Comparison of ENCODE assay signal across 14 cellular contexts in the genomic region with DNA sequence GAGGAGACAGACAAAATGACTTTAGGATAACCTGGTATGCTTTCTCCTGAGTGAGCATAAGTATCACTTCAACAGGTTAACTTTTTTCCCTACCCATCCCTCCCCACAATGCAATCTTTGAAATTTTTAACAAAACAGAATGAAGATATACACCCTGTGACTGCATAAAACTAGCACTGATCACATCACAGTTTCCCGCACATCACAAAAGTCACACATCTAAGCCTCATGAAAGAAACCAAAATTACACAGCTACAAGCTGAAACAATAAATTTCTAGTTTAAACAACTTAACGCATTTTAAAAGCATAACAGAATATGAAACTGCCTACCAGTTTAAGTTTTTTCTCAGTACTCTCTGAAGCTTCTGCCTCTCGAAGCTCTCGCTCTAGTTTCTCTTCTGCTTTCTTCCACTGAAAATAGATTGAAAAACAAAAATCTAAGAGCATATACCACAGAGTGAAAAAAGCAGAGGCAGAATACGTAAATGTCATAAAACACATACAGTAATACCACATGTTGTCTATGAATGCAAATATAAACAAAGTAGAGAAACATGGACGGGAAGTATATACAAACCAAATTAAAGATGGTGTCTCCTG. TPM values are rescaled to one million over a fixed set of nuclear protein-coding genes. Genes with fewer than 3 reads are reported as not detected.
DNase-seq lines count a peak whose midpoint lies in the region; ATAC-seq, FAIRE-seq and TF ChIP-seq lines count a peak whose summit lies in the region.
"Had no signal": no experiment of that assay in that cellular context is flagged by ENCODE, and none has a peak within 500 bp of the region (broad histone marks: within the 10 kb centered on the region; RNA-seq: fewer than 3 reads in every experiment).

No MANE protein-coding gene starts in this region.

- peak overlapping the region; percentile 55; the same call in 1 of the 2 replicates for H2AFZ ChIP-seq in MM.1S (ENCODE audit: low read length)

- H3K4me3 Mint-ChIP-seq in CD4-positive, alpha-beta T cell = no peak overlapping the region
- H3K4me3 Mint-ChIP-seq: stimulated activated naive CD8-positive, alpha-beta T cell treated with anti-CD3 and anti-CD28 coated beads, Interleukin-15, amount 100 ng/mL, for 72 hours had no signal

- 85 to 90% (median 87%) methylated on average over 6 of the region's 6 CpGs for WGBS in adrenal gland, 4 donors

- FAIRE-seq in GM12891 (lab: Jason Lieb, UNC) = no peak

- peaks cover 90% of the 10 kb centered on the region for H3K36me3 Mint-ChIP-seq in CD4-positive, alpha-beta T cell (ENCODE audit: low read depth)

- no peaks in the 10 kb centered on the region; the same call in 1 of the 2 replicates for H3K36me3 ChIP-seq in MM.1S (replicated peaks; ENCODE audit: insufficient read depth, low read length)
- H3K36me3 ChIP-seq in adrenal gland (replicated peaks in 1 of 2) = peaks cover 0 to 17% of the 10 kb centered on the region in 2 donors

- intact Hi-C loops in adrenal gland (cut with DNase I) = no loop called here
- intact Hi-C loops in CD4-positive, alpha-beta T cell (cut with DNase I, micrococcal nuclease) = no loop called here

- peak overlapping the region; percentile 94 for H3K27ac ChIP-seq in MM.1S (ENCODE audit: low read length)
- no peak overlapping the region for H3K27ac ChIP-seq in adrenal gland
- no peak overlapping the region for H3K27ac ChIP-seq in CD4-positive, alpha-beta T cell (ENCODE audit: low read depth, low read length)

- peak overlapping the region; percentile 62; the same call in 1 of the 2 replicates for H3K9ac ChIP-seq in MM.1S (ENCODE audit: low read length)

- peak overlapping the region; percentile 93 for H3K4me2 ChIP-seq in MM.1S (ENCODE audit: low read depth, low read length)

- no peak for TF ChIP-seq POLR2A in GM12891 (IDR thresholded peaks at IDR 0.05; ENCODE audit: low read depth, low read length)
- no peak for TF ChIP-seq POLR2A in adrenal gland (IDR thresholded peaks at IDR 0.05)

- no peaks in the 10 kb centered on the region for H3K27me3 ChIP-seq in MM.1S (replicated peaks; ENCODE audit: insufficient read depth, low read length)
- H3K27me3 ChIP-seq in adrenal gland = no peaks in the 10 kb centered on the region
- H3K27me3 ChIP-seq in CD4-positive, alpha-beta T cell (ENCODE audit: control insufficient read depth, insufficient read depth, low read length) = no peaks in the 10 kb centered on the region

- H3K4me1 ChIP-seq in MM.1S (ENCODE audit: low read length) = peaks cover 47% of the 10 kb centered on the region
- H3K4me1 ChIP-seq in adrenal gland (replicated peaks in 1 of 2) = no peaks in the 10 kb centered on the region

- POLR2A ChIA-PET in CD4-positive, alpha-beta T cell (lab: Charles Lee) = no interaction called here

- TF ChIP-seq CTCF in MM.1S (IDR thresholded peaks at IDR 0.05; ENCODE audit: low read length) (no peak), adrenal gland (IDR thresholded peaks at IDR 0.05) (no peak)
- no peak for TF ChIP-seq CTCF in CD4-positive, alpha-beta T cell (IDR thresholded peaks at IDR 0.05)

- H4K20me1 ChIP-seq in MM.1S (ENCODE audit: insufficient read depth, low read length) = no peaks in the 10 kb centered on the region

- H3K27ac Mint-ChIP-seq in CD4-positive, alpha-beta T cell = no peak overlapping the region
- H3K27ac Mint-ChIP-seq: stimulated activated naive CD8-positive, alpha-beta T cell treated with anti-CD3 and anti-CD28 coated beads, Interleukin-15, amount 100 ng/mL, for 72 hours had no signal

- DNase-seq in GM12891 (ENCODE audit: insufficient read length, low spot score) (no peak), MM.1S (peak; percentile 71), COR-L47 (lab: John Stamatoyannopoulos, UW) (no peak), adrenal gland (no peak)
- DNase-seq in stimulated activated CD4-positive, alpha-beta T cell treated with anti-CD3 and anti-CD28 coated beads, Interleukin-2, amount 100 ng/mL, for 48 hours = no peak
- DNase-seq in CD4-positive, alpha-beta T cell = no peak
- DNase-seq: activated naive CD4-positive, alpha-beta T cell treated with anti-CD3 and anti-CD28 coated beads, Interleukin-2, amount 50 U/mL, for 16 hours; GF-D8; hypothalamus; naive thymus-derived CD8-positive, alpha-beta T cell; NCI-H524; stimulated activated naive CD8-positive, alpha-beta T cell treated with anti-CD3 and anti-CD28 coated beads, Interleukin-15, amount 100 ng/mL, for 72 hours had no signal

- CTCF ChIA-PET in CD4-positive, alpha-beta T cell (lab: Charles Lee) = interaction anchor here (0.7 kb wide), 1 partner anchor 25 kb away, joined by 3 read pairs; no protein-coding TSS in a partner anchor

- no peaks in the 10 kb centered on the region for H3K9me3 Mint-ChIP-seq in CD4-positive, alpha-beta T cell
- H3K9me3 Mint-ChIP-seq: naive thymus-derived CD8-positive, alpha-beta T cell; stimulated activated naive CD8-positive, alpha-beta T cell treated with anti-CD3 and anti-CD28 coated beads, Interleukin-15, amount 100 ng/mL, for 72 hours had no signal

- peaks cover 30% of the 10 kb centered on the region for H3F3A ChIP-seq in MM.1S (ENCODE audit: insufficient read depth, low read length)

- H3K9me2 ChIP-seq in MM.1S (replicated peaks; ENCODE audit: insufficient read depth, low read length) = no peaks in the 10 kb centered on the region

- peak; percentile 94 for ATAC-seq in GM19452 (IDR thresholded peaks at IDR 0.05; ENCODE audit: unreplicated experiment)
- peak; percentile 99 for ATAC-seq in HG02938 (IDR thresholded peaks at IDR 0.05; ENCODE audit: unreplicated experiment)
- no peak for ATAC-seq in CD4-positive, alpha-beta T cell (ENCODE audit: poor library complexity)
- ATAC-seq: naive thymus-derived CD8-positive, alpha-beta T cell; stimulated activated naive CD8-positive, alpha-beta T cell treated with anti-CD3 and anti-CD28 coated beads, Interleukin-15, amount 100 ng/mL, for 72 hours had no signal

- H3K9me3 ChIP-seq in MM.1S (replicated peaks; ENCODE audit: insufficient read depth, low read length) (no peaks in the 10 kb centered on the region), adrenal gland (replicated peaks in 1 of 3) (peaks cover 0 to 4% (median 0%) of the 10 kb centered on the region in 3 donors)
- H3K9me3 ChIP-seq in CD4-positive, alpha-beta T cell (ENCODE audit: control insufficient read depth, low read length) = no peaks in the 10 kb centered on the region

- H3K4me3 ChIP-seq in MM.1S (ENCODE audit: low read length) = peak overlapping the region; percentile 38
- H3K4me3 ChIP-seq in adrenal gland = no peak overlapping the region

- no peaks in the 10 kb centered on the region for H3K4me1 Mint-ChIP-seq in CD4-positive, alpha-beta T cell (ENCODE audit: low read depth)
- H3K4me1 Mint-ChIP-seq: stimulated activated naive CD8-positive, alpha-beta T cell treated with anti-CD3 and anti-CD28 coated beads, Interleukin-15, amount 100 ng/mL, for 72 hours had no signal

- peaks cover 37% of the 10 kb centered on the region for H3K79me2 ChIP-seq in MM.1S (ENCODE audit: low read length)

- no peaks in the 10 kb centered on the region for H3K27me3 Mint-ChIP-seq in CD4-positive, alpha-beta T cell
- H3K27me3 Mint-ChIP-seq: naive thymus-derived CD8-positive, alpha-beta T cell; stimulated activated naive CD8-positive, alpha-beta T cell treated with anti-CD3 and anti-CD28 coated beads, Interleukin-15, amount 100 ng/mL, for 72 hours had no signal

TF ChIP-seq in GM12891, 5 proteins besides CTCF, POLR2A, EP300 and RAD21:
- TF ChIP-seq PAX5 (IDR thresholded peaks at IDR 0.05; ENCODE audit: insufficient read depth, low read length, severe bottlenecking) (no peak), SPI1 (IDR thresholded peaks at IDR 0.05; ENCODE audit: low read depth, low read length) (peak; percentile 94), TAF1 (IDR thresholded peaks at IDR 0.05; ENCODE audit: low read depth, low read length) (no peak), POU2F2 (IDR thresholded peaks at IDR 0.05; ENCODE audit: low read depth, low read length) (no peak), POLR2AphosphoS5 (IDR thresholded peaks at IDR 0.05; ENCODE audit: low read depth, low read length) (no peak)

RNA-seq across cellular contexts. Expression of a gene that starts 18.1 kb away (rescaled TPM):
- polyA plus RNA-seq in GM12891 (2012; ENCODE audit: low read depth, missing spikeins) = 14.6 TPM
- total RNA-seq in adrenal gland = 10 to 100 TPM in 7 of 8 donors, 1 to 10 TPM in 1; 7.4 to 22.2 (median 18.8) TPM
- polyA plus RNA-seq in adrenal gland = 10 to 100 TPM in 1 of 3 donors, 1 to 10 TPM in 2; 6.2 to 29.4 (median 7.1) TPM
- total RNA-seq in CD4-positive, alpha-beta T cell = 1 to 10 TPM; 7.1 to 8.0 TPM

RNA-seq across cellular contexts. Expression of a gene that starts 57.7 kb away (rescaled TPM):
- polyA plus RNA-seq in GM12891 (2012; ENCODE audit: low read depth, missing spikeins) = 1.8 TPM
- 10 to 100 TPM in 4 of 8 donors, 1 to 10 TPM in 4; 6.2 to 16.4 (median 9.7) TPM for total RNA-seq in adrenal gland
- polyA plus RNA-seq in adrenal gland = 10 to 100 TPM in 2 of 3 donors, 1 to 10 TPM in 1; 6.7 to 47.8 (median 13.6) TPM
- total RNA-seq in CD4-positive, alpha-beta T cell = under 1 TPM; 0.27 to 0.42 TPM
- polyA plus RNA-seq: naive thymus-derived CD8-positive, alpha-beta T cell had no signal

Comparison
In these comparisons a context has a peak if more than half of its experiments do, and no peak if none do; other contexts are left out.
1. RNA of a gene that starts 57.7 kb away (total RNA-seq): 6.2 to 16.4 TPM in adrenal gland; 0.27 to 0.42 TPM in CD4-positive, alpha-beta T cell; every median in the first group is over 4 times any median in the second.